ENCODE assay signal across 34 cellular contexts in the genomic region with DNA sequence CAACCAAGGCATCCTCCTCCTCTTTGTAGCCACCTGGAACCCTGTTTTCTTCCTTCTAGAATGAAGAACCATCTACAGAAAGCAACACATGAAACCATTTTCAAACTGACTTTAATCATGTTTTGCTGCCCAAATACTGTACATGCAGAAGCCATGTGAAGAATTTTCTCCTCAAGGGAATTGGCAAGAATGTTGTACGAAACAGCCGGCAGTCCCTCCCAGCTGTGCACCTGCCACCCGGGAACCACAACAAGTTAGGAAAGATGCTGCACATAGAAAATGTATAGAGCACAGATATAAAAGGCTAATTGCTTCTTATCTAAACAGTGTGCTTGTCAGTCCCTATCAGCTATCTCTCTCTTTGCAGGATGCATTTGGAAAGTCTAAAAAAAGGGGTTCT.
"Had no signal": no experiment of that assay in that cellular context is flagged by ENCODE, and none has a peak within 500 bp of the region (broad histone marks: within the 10 kb centered on the region; RNA-seq: fewer than 3 reads in every experiment).

No MANE protein-coding gene starts in this region.

- H3K27me3 ChIP-seq: adrenal gland, body of pancreas, breast epithelium, MG63, Peyer's patch had no signal

- H3K27ac ChIP-seq: adrenal gland, body of pancreas, breast epithelium, Peyer's patch, RWPE1, WERI-Rb-1 had no signal

- FAIRE-seq: astrocyte had no signal

- H3K36me3 ChIP-seq: adrenal gland, breast epithelium, MG63, Peyer's patch, WERI-Rb-1 had no signal

- H3K9me3 ChIP-seq: adrenal gland, body of pancreas, breast epithelium, Peyer's patch had no signal

- H3K4me1 ChIP-seq: adrenal gland, breast epithelium, Peyer's patch had no signal

- H3K4me3 ChIP-seq: adrenal gland, body of pancreas, breast epithelium, MG63, Peyer's patch had no signal

- DNase-seq: activated CD4-positive, alpha-beta memory T cell treated with anti-CD3 and anti-CD28 coated beads, Interleukin-2, amount 10 ng/mL, durations not matched to agents 7 days and 5 days; activated CD4-positive, alpha-beta T cell treated with anti-CD3 and anti-CD28 coated beads for 1 hour; activated CD4-positive, alpha-beta T cell treated with anti-CD3 and anti-CD28 coated beads for 48 hours; activated CD4-positive, CD25-positive, alpha-beta regulatory T cell; activated gamma-delta T cell; activated naive CD4-positive, alpha-beta T cell treated with anti-CD3 and anti-CD28 coated beads for 36 hours; activated T-cell treated with anti-CD3 and anti-CD28 coated beads, Interleukin-2, amount 50 U/mL, for 24 hours; body of pancreas; caudate nucleus; Kasumi-1; KG1; MG63; NCI-H1048; NCI-H1105 treated with DMSO at 0.1 percent for 48 hours; NCI-H1436; NCI-H1694; NCI-H1930; NCI-H2081 treated with DMSO at 0.1 percent for 48 hours; NCI-H226; NCI-H446 treated with DMSO at 0.1 percent for 48 hours; NCI-H524; NCI-H69; NCI-H82; PC-3; SW 1271; T-helper 1 cell; T-helper 2 cell; T-helper 9 cell; WERI-Rb-1 had no signal
